ENCODE assay signal across 2 cellular contexts in genomic region chr15:88813960-88814359, GRCh38.
TF ChIP-seq lines count a peak whose summit lies in the region.

No MANE protein-coding gene starts in this region.

TF ChIP-seq in HCT116, 20 proteins besides CTCF, POLR2A, EP300 and RAD21:
- TF ChIP-seq EZH2phosphoT487 (IDR thresholded peaks at IDR 0.05; ENCODE audit: borderline replicate concordance) (no peak), YY1 (IDR thresholded peaks at IDR 0.05; ENCODE audit: extremely low read depth, insufficient replicate concordance, low read depth, low read length) (no peak), CEBPB (IDR thresholded peaks at IDR 0.05; ENCODE audit: low read depth) (no peak), SIN3A (IDR thresholded peaks at IDR 0.05; ENCODE audit: low read depth) (no peak), ELF1 (IDR thresholded peaks at IDR 0.05; ENCODE audit: borderline replicate concordance, low read depth) (no peak), ZFX (IDR thresholded peaks at IDR 0.05) (no peak), EZH2 (IDR thresholded peaks at IDR 0.05) (no peak), JUND (IDR thresholded peaks at IDR 0.05) (no peak), ATF3 (IDR thresholded peaks at IDR 0.05) (no peak), SP1 (IDR thresholded peaks at IDR 0.05; ENCODE audit: low read depth) (no peak), CBX3 (IDR thresholded peaks at IDR 0.05; ENCODE audit: low read depth) (no peak), ZBTB33 (IDR thresholded peaks at IDR 0.05; ENCODE audit: extremely low read depth, insufficient replicate concordance, low read length) (no peak), POLR2AphosphoS5 (IDR thresholded peaks at IDR 0.05; ENCODE audit: low read depth, low read length) (no peak), FOSL1 (IDR thresholded peaks at IDR 0.05; ENCODE audit: low read depth) (no peak), REST (IDR thresholded peaks at IDR 0.05; ENCODE audit: low read depth) (no peak), TCF7L2 (IDR thresholded peaks at IDR 0.05; ENCODE audit: borderline replicate concordance, extremely low read depth, insufficient read depth, insufficient read length) (no peak), ZNF274 (IDR thresholded peaks at IDR 0.05; ENCODE audit: low read depth, low read length) (no peak), EGR1 (IDR thresholded peaks at IDR 0.05; ENCODE audit: low read depth) (no peak)
TF ChIP-seq in HCT116: peak in this region for 0.

TF ChIP-seq in K562, 482 proteins besides CTCF, POLR2A, EP300 and RAD21:
- TF ChIP-seq ZNF41 (CRISPR knock-in tag; conservative IDR thresholded peaks at IDR 0.05) = no peak
- no peak for TF ChIP-seq POLR2G (IDR thresholded peaks at IDR 0.05; ENCODE audit: low read depth, low read length)
- no peak for TF ChIP-seq JUND (IDR thresholded peaks at IDR 0.05; ENCODE audit: borderline replicate concordance, low read depth, low read length)
- TF ChIP-seq JUND (tag; IDR thresholded peaks at IDR 0.05; ENCODE audit: borderline replicate concordance, low read depth, low read length) = no peak
- TF ChIP-seq CHD4 (IDR thresholded peaks at IDR 0.05; ENCODE audit: insufficient read depth, insufficient replicate concordance, low read depth, low read length, poor library complexity, severe bottlenecking) = no peak
- TF ChIP-seq BCOR (IDR thresholded peaks at IDR 0.05) = peak; percentile 74
- TF ChIP-seq RBM25 (IDR thresholded peaks at IDR 0.05; ENCODE audit: low read depth, low read length, severe bottlenecking) = peak; percentile 70
- no peak for TF ChIP-seq CSDE1 (IDR thresholded peaks at IDR 0.05)
- no peak for TF ChIP-seq U2AF2 (optimal IDR thresholded peaks at IDR 0.05; ENCODE audit: low read depth, low read length)
